Comparison of ENCODE assay signal across 1 cellular context in genomic region chr5:78726556-78726955, GRCh38.
TF ChIP-seq lines count a peak whose summit lies in the region.

No MANE protein-coding gene starts in this region.

TF ChIP-seq in IMR-90, 13 proteins besides CTCF, POLR2A, EP300 and RAD21 (continued from another document):
- TF ChIP-seq CEBPB (IDR thresholded peaks at IDR 0.05; ENCODE audit: low read depth, low read length) (no peak), ELK1 (IDR thresholded peaks at IDR 0.05; ENCODE audit: borderline replicate concordance, low read depth, low read length) (no peak), MXI1 (IDR thresholded peaks at IDR 0.05; ENCODE audit: borderline replicate concordance, low read depth, low read length) (no peak), MAFK (IDR thresholded peaks at IDR 0.05; ENCODE audit: low read depth, low read length) (no peak)
